Comparison of ENCODE assay signal across 10 cellular contexts in genomic region chr22:37419370-37419915, GRCh38. TPM values are rescaled to one million over a fixed set of nuclear protein-coding genes. Genes with fewer than 3 reads are reported as not detected.
DNase-seq lines count a peak whose midpoint lies in the region; ATAC-seq and TF ChIP-seq lines count a peak whose summit lies in the region.
"Had no signal": no experiment of that assay in that cellular context is flagged by ENCODE, and none has a peak within 500 bp of the region (broad histone marks: within the 10 kb centered on the region; RNA-seq: fewer than 3 reads in every experiment).

No MANE protein-coding gene starts in this region.

- POLR2A ChIA-PET in activated CD4-positive, alpha-beta T cell treated with anti-CD3 and anti-CD28 coated beads, Interleukin-2, amount 10 ng/mL, durations not matched to agents 7 days and 5 days (lab: Charles Lee), result no interaction called here

- peaks cover 60% of the 10 kb centered on the region for H3K27me3 Mint-ChIP-seq in activated CD4-positive, alpha-beta T cell treated with anti-CD3 and anti-CD28 coated beads, Interleukin-2, amount 10 ng/mL, durations not matched to agents 7 days and 5 days
- peaks cover 66% of the 10 kb centered on the region for H3K27me3 Mint-ChIP-seq in activated T-cell treated with anti-CD3 and anti-CD28 coated beads, Interleukin-2, amount 50 U/mL, for 72 hours (ENCODE audit: low read depth)

- H3K9ac ChIP-seq in iPS-18a (ENCODE audit: low read length), result no peak overlapping the region

- H3K9me3 ChIP-seq in iPS-18a (ENCODE audit: control insufficient read depth, low read depth, low read length) (no peaks in the 10 kb centered on the region), ascending aorta (no peaks in the 10 kb centered on the region)

- H3K36me3 ChIP-seq in iPS-18a (ENCODE audit: control insufficient read depth, low read depth, low read length), result no peaks in the 10 kb centered on the region
- no peaks in the 10 kb centered on the region for H3K36me3 ChIP-seq in ascending aorta

- DNase-seq in activated CD4-positive, alpha-beta T cell treated with anti-CD3 and anti-CD28 coated beads, Interleukin-2, amount 10 ng/mL, durations not matched to agents 7 days and 5 days, result no peak
- no peak for DNase-seq in activated CD4-positive, alpha-beta T cell treated with anti-CD3 and anti-CD28 coated beads, Interleukin-2, amount 50 U/mL, for 4 hours
- no peak for DNase-seq in activated T-cell treated with anti-CD3 and anti-CD28 coated beads, Interleukin-2, amount 50 U/mL, for 72 hours
- no peak for DNase-seq in stimulated activated effector memory CD8-positive, alpha-beta T cell treated with anti-CD3 and anti-CD28 coated beads, Interleukin-12 subunit alpha, Interleukin-12 subunit beta, amount 100 ng/mL, for 72 hours (ENCODE audit: low spot score in 2 of 2)
- DNase-seq in ascending aorta (ENCODE audit: low spot score in 2 of 2), result no peak
- no peak for DNase-seq in DMS 273 (lab: John Stamatoyannopoulos, UW; ENCODE audit: unreplicated experiment)
- DNase-seq: NCI-H1105 treated with DMSO at 0.1 percent for 48 hours, SIG-M5 had no signal

- peak overlapping the region; percentile 39 for H3K4me3 Mint-ChIP-seq in activated CD4-positive, alpha-beta T cell treated with anti-CD3 and anti-CD28 coated beads, Interleukin-2, amount 10 ng/mL, durations not matched to agents 7 days and 5 days
- peak overlapping the region; percentile 29 to 66 for H3K4me3 Mint-ChIP-seq in activated T-cell treated with anti-CD3 and anti-CD28 coated beads, Interleukin-2, amount 50 U/mL, for 72 hours
- H3K4me3 Mint-ChIP-seq in stimulated activated effector memory CD8-positive, alpha-beta T cell treated with anti-CD3 and anti-CD28 coated beads, Interleukin-12 subunit alpha, Interleukin-12 subunit beta, amount 100 ng/mL, for 72 hours, result peak overlapping the region; percentile 78

- H3K27ac ChIP-seq in iPS-18a (ENCODE audit: low read length), result no peak overlapping the region
- H3K27ac ChIP-seq in ascending aorta, result no peak overlapping the region

- no peaks in the 10 kb centered on the region for H3K36me3 Mint-ChIP-seq in activated CD4-positive, alpha-beta T cell treated with anti-CD3 and anti-CD28 coated beads, Interleukin-2, amount 10 ng/mL, durations not matched to agents 7 days and 5 days (ENCODE audit: low read depth)
- no peaks in the 10 kb centered on the region for H3K36me3 Mint-ChIP-seq in activated T-cell treated with anti-CD3 and anti-CD28 coated beads, Interleukin-2, amount 50 U/mL, for 72 hours (ENCODE audit: insufficient read depth in 2 of 2)
- no peaks in the 10 kb centered on the region for H3K36me3 Mint-ChIP-seq in stimulated activated effector memory CD8-positive, alpha-beta T cell treated with anti-CD3 and anti-CD28 coated beads, Interleukin-12 subunit alpha, Interleukin-12 subunit beta, amount 100 ng/mL, for 72 hours

- H3K4me3 ChIP-seq in iPS-18a (ENCODE audit: low read length) (peak overlapping the region; percentile 59), ascending aorta (peak overlapping the region in 1 of 2 donors; percentile 33)

- peak; percentile 4 to 21 for ATAC-seq in activated T-cell treated with anti-CD3 and anti-CD28 coated beads, Interleukin-2, amount 50 U/mL, for 72 hours (replicated peaks in 1 of 2)
- peak; percentile 4 for ATAC-seq in stimulated activated effector memory CD8-positive, alpha-beta T cell treated with anti-CD3 and anti-CD28 coated beads, Interleukin-12 subunit alpha, Interleukin-12 subunit beta, amount 100 ng/mL, for 72 hours
- no peak for ATAC-seq in GM19455 (IDR thresholded peaks at IDR 0.05; ENCODE audit: unreplicated experiment)

- TF ChIP-seq CTCF in ascending aorta (IDR thresholded peaks at IDR 0.05), result no peak

- no peaks in the 10 kb centered on the region for H3K9me3 Mint-ChIP-seq in activated CD4-positive, alpha-beta T cell treated with anti-CD3 and anti-CD28 coated beads, Interleukin-2, amount 10 ng/mL, durations not matched to agents 7 days and 5 days
- no peaks in the 10 kb centered on the region for H3K9me3 Mint-ChIP-seq in activated T-cell treated with anti-CD3 and anti-CD28 coated beads, Interleukin-2, amount 50 U/mL, for 72 hours
- no peaks in the 10 kb centered on the region for H3K9me3 Mint-ChIP-seq in stimulated activated effector memory CD8-positive, alpha-beta T cell treated with anti-CD3 and anti-CD28 coated beads, Interleukin-12 subunit alpha, Interleukin-12 subunit beta, amount 100 ng/mL, for 72 hours

- H3K27ac Mint-ChIP-seq in activated CD4-positive, alpha-beta T cell treated with anti-CD3 and anti-CD28 coated beads, Interleukin-2, amount 10 ng/mL, durations not matched to agents 7 days and 5 days, result peak overlapping the region; percentile 51
- H3K27ac Mint-ChIP-seq in activated T-cell treated with anti-CD3 and anti-CD28 coated beads, Interleukin-2, amount 50 U/mL, for 72 hours, result no peak overlapping the region
- no peak overlapping the region for H3K27ac Mint-ChIP-seq in stimulated activated effector memory CD8-positive, alpha-beta T cell treated with anti-CD3 and anti-CD28 coated beads, Interleukin-12 subunit alpha, Interleukin-12 subunit beta, amount 100 ng/mL, for 72 hours

- H3K27me3 ChIP-seq in iPS-18a (ENCODE audit: control insufficient read depth, insufficient read depth, low read length), result peaks cover 53% of the 10 kb centered on the region
- no peaks in the 10 kb centered on the region for H3K27me3 ChIP-seq in ascending aorta

- H3K4me1 ChIP-seq in iPS-18a (ENCODE audit: control insufficient read depth, low read depth, low read length), result peaks cover 3% of the 10 kb centered on the region
- H3K4me1 ChIP-seq in ascending aorta, result no peaks in the 10 kb centered on the region

- peaks cover 36% of the 10 kb centered on the region for H3K4me1 Mint-ChIP-seq in activated CD4-positive, alpha-beta T cell treated with anti-CD3 and anti-CD28 coated beads, Interleukin-2, amount 10 ng/mL, durations not matched to agents 7 days and 5 days
- peaks cover 35% of the 10 kb centered on the region for H3K4me1 Mint-ChIP-seq in activated T-cell treated with anti-CD3 and anti-CD28 coated beads, Interleukin-2, amount 50 U/mL, for 72 hours (ENCODE audit: low read depth)
- H3K4me1 Mint-ChIP-seq in stimulated activated effector memory CD8-positive, alpha-beta T cell treated with anti-CD3 and anti-CD28 coated beads, Interleukin-12 subunit alpha, Interleukin-12 subunit beta, amount 100 ng/mL, for 72 hours, result peaks cover 48% of the 10 kb centered on the region

- intact Hi-C loops in ascending aorta (cut with DNase I), result no loop called here

- CTCF ChIA-PET in activated CD4-positive, alpha-beta T cell treated with anti-CD3 and anti-CD28 coated beads, Interleukin-2, amount 10 ng/mL, durations not matched to agents 7 days and 5 days (lab: Charles Lee), result no interaction called here

RNA-seq across cellular contexts. Expression of gene ELFN2, which starts 7.8 kb away (rescaled TPM):
- total RNA-seq in activated CD4-positive, alpha-beta T cell treated with anti-CD3 and anti-CD28 coated beads, Interleukin-2, amount 10 ng/mL, durations not matched to agents 7 days and 5 days, result under 1 TPM; 0.10 to 0.23 TPM
- under 1 TPM; 0.58 to 0.62 TPM for total RNA-seq in activated T-cell treated with anti-CD3 and anti-CD28 coated beads, Interleukin-2, amount 50 U/mL, for 72 hours
- not detected for total RNA-seq in ascending aorta
